17 cellular contexts compared by ENCODE assay signal in genomic region chr4:87901426-87901825, GRCh38.
DNase-seq lines count a peak whose midpoint lies in the region; ATAC-seq and TF ChIP-seq lines count a peak whose summit lies in the region.
"Had no signal": no experiment of that assay in that cellular context is flagged by ENCODE, and none has a peak within 500 bp of the region (broad histone marks: within the 10 kb centered on the region; RNA-seq: fewer than 3 reads in every experiment).

No MANE protein-coding gene starts in this region.

- H3K36me3 ChIP-seq in brain microvascular endothelial cell (replicated peaks) (no peaks in the 10 kb centered on the region), body of pancreas (replicated peaks in 1 of 2; ENCODE audit: insufficient read depth in 1 of 2, low read depth in 2 of 2) (no peaks in the 10 kb centered on the region)
- H3K36me3 ChIP-seq: HAP-1 had no signal

- POLR2A ChIA-PET in AG04449 (lab: Yijun Ruan, JAX), result no interaction called here

- in situ Hi-C loops in brain microvascular endothelial cell (cut with HindIII; ENCODE audit: low pct_ligation_motif_present, low sequenced_read_pairs), result no loop called here

- H3K9me3 ChIP-seq in body of pancreas, result no peaks in the 10 kb centered on the region
- H3K9me3 ChIP-seq: HAP-1 had no signal

- no peak for ATAC-seq in HG03469 (IDR thresholded peaks at IDR 0.05; ENCODE audit: unreplicated experiment)
- ATAC-seq in body of pancreas, result no peak
- ATAC-seq in GM19035 (IDR thresholded peaks at IDR 0.05; ENCODE audit: unreplicated experiment), result no peak

- TF ChIP-seq CTCF in AG04449 (IDR thresholded peaks at IDR 0.05; ENCODE audit: insufficient read depth, low read length, missing control alignments) (no peak), brain microvascular endothelial cell (IDR thresholded peaks at IDR 0.05; ENCODE audit: low read depth, low read length, missing control alignments) (no peak), fibroblast of villous mesenchyme (IDR thresholded peaks at IDR 0.05; ENCODE audit: insufficient read depth, low read depth, low read length) (no peak), body of pancreas (IDR thresholded peaks at IDR 0.05) (no peak), dorsolateral prefrontal cortex (IDR thresholded peaks at IDR 0.05 in 54 of 56, conservative IDR thresholded peaks at IDR 0.05 in 2 of 56; ENCODE audit: low read depth in 1 of 56, partially characterized antibody in 56 of 56) (no peak)

- TF ChIP-seq POLR2A in body of pancreas (IDR thresholded peaks at IDR 0.05), result no peak

- H3K4me3 ChIP-seq in AG04449 (ENCODE audit: low read depth, low read length), result no peak overlapping the region
- H3K4me3 ChIP-seq in brain microvascular endothelial cell (ENCODE audit: low read depth, low read length), result no peak overlapping the region
- H3K4me3 ChIP-seq in fibroblast of villous mesenchyme (ENCODE audit: low read depth, low read length), result no peak overlapping the region
- no peak overlapping the region for H3K4me3 ChIP-seq in body of pancreas
- no peak overlapping the region for H3K4me3 ChIP-seq in dorsolateral prefrontal cortex
- H3K4me3 ChIP-seq: HAP-1, PC-9 had no signal

- CTCF ChIA-PET in AG04449 (lab: Yijun Ruan, JAX), result interaction anchor here (1.2 kb wide), 1 partner anchor 49 kb away, joined by 3 read pairs; no protein-coding TSS in a partner anchor

- H3K27ac ChIP-seq in brain microvascular endothelial cell, result no peak overlapping the region
- H3K27ac ChIP-seq in body of pancreas, result no peak overlapping the region
- H3K27ac ChIP-seq in dorsolateral prefrontal cortex, result peak overlapping the region in 12 of 59 donors; percentile 5 to 58 (median 32)
- H3K27ac ChIP-seq: C4-2B, PC-9 had no signal

- H3K27me3 ChIP-seq in brain microvascular endothelial cell (replicated peaks), result no peaks in the 10 kb centered on the region
- no peaks in the 10 kb centered on the region for H3K27me3 ChIP-seq in body of pancreas
- no peaks in the 10 kb centered on the region for H3K27me3 ChIP-seq in dorsolateral prefrontal cortex

- peak; percentile 21 for DNase-seq in AG04449 (ENCODE audit: low read depth, low spot score)
- peak; percentile 50 for DNase-seq in NCI-H1694 (lab: John Stamatoyannopoulos, UW)
- DNase-seq in brain microvascular endothelial cell, result peak; percentile 7
- peak; percentile 14 for DNase-seq in fibroblast of villous mesenchyme (ENCODE audit: low read depth)
- no peak for DNase-seq in body of pancreas
- DNase-seq in dorsolateral prefrontal cortex, result no peak
- DNase-seq: KBM-7, MV-4-11, NCI-H1417 treated with DMSO at 0.1 percent for 48 hours, NCI-H2081, NCI-H510A treated with DMSO at 0.1 percent for 48 hours, NCI-H82, PC-9 had no signal

- 57 to 63% methylated on average over 1 of the region's 1 CpG for WGBS in body of pancreas, 2 donors

- H3K4me1 ChIP-seq in body of pancreas, result no peaks in the 10 kb centered on the region
- H3K4me1 ChIP-seq: HAP-1 had no signal

- intact Hi-C loops in body of pancreas (cut with DNase I) (no loop called here), dorsolateral prefrontal cortex (cut with DNase I) (loop anchor here in 1 of 2 donors (5.0 kb wide), 2 partner anchors 34 to 66 kb away; no protein-coding TSS in a partner anchor)

Comparison
In these comparisons a context has a peak if more than half of its experiments do, and no peak if none do; other contexts are left out.
1. DNase-seq: peak in AG04449 (single experiment), NCI-H1694 (single experiment), brain microvascular endothelial cell (single experiment) and fibroblast of villous mesenchyme (single experiment); none in body of pancreas (0 of 4) and dorsolateral prefrontal cortex (0 of 10).